ENCODE assay signal across 11 cellular contexts in the genomic region with DNA sequence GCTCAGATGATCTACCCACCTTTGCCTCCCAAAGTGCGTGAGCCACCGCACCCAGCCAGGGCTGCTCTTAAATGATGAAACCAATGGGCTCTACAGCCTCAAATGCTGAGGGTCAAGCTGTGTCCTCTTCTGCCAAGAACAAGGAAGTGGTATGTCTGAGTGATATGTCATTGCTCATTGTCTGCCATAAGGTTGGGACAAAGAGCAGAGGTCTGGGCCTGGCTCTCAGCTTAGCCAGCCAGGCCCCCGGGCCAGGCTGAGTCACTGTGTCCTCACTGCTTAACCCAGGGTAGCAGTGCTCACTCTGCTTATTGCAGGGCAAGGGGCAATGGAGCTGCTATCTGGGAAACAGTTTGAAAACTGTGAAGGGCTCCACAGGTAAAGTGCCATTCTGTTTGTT. TPM values are rescaled to one million over a fixed set of nuclear protein-coding genes. Genes with fewer than 3 reads are reported as not detected.
DNase-seq lines count a peak whose midpoint lies in the region; ATAC-seq, FAIRE-seq and TF ChIP-seq lines count a peak whose summit lies in the region.
"Had no signal": no experiment of that assay in that cellular context is flagged by ENCODE, and none has a peak within 500 bp of the region (broad histone marks: within the 10 kb centered on the region; RNA-seq: fewer than 3 reads in every experiment).

No MANE protein-coding gene starts in this region.

- TF ChIP-seq EP300 in stomach (IDR thresholded peaks at IDR 0.05), result no peak

- H3K9me1 ChIP-seq in keratinocyte (ENCODE audit: control insufficient read depth, extremely low read depth, insufficient read depth, low read length), result no peaks in the 10 kb centered on the region

- H3K79me2 ChIP-seq in keratinocyte (ENCODE audit: control insufficient read depth, insufficient read depth, low read length), result no peaks in the 10 kb centered on the region

- H3K4me1 ChIP-seq in right atrium auricular region (no peaks in the 10 kb centered on the region), keratinocyte (ENCODE audit: control insufficient read depth, extremely low read depth, insufficient read depth, low read length) (peaks cover 50% of the 10 kb centered on the region), stomach (peaks cover 0 to 10% (median 3%) of the 10 kb centered on the region in 4 donors)

- ATAC-seq in left ventricle myocardium superior (peak; percentile 51), GM21576 (IDR thresholded peaks at IDR 0.05; ENCODE audit: unreplicated experiment) (no peak)

- H2AFZ ChIP-seq in keratinocyte (ENCODE audit: control insufficient read depth, low read length), result no peak overlapping the region

- no peaks in the 10 kb centered on the region for H4K20me1 ChIP-seq in keratinocyte (ENCODE audit: control insufficient read depth, extremely low read depth, insufficient read depth, low read length)

- intact Hi-C loops in left ventricle myocardium superior (cut with micrococcal nuclease), result no loop called here
- intact Hi-C loops in stomach (cut with DNase I; ENCODE audit: low total_unique reads), result no loop called here

- CTCF ChIA-PET in RWPE1 (lab: Yijun Ruan, JAX), result interaction anchor here (0.6 to 1.4 kb wide), 5 partner anchors 14 to 1120 kb away, joined by 3 to 6 read pairs (median 3); no protein-coding TSS in a partner anchor

- peak overlapping the region; percentile 25 for H3K9ac ChIP-seq in keratinocyte (ENCODE audit: control insufficient read depth, extremely low read depth, insufficient read depth, low read length)
- H3K9ac ChIP-seq: KMS-11 had no signal

- TF ChIP-seq CTCF in right atrium auricular region (IDR thresholded peaks at IDR 0.05) (no peak), RWPE1 (conservative IDR thresholded peaks at IDR 0.05; ENCODE audit: low read depth) (no peak), keratinocyte (optimal IDR thresholded peaks at IDR 0.05 in 1 of 3, IDR thresholded peaks at IDR 0.05 in 1 of 3, conservative IDR thresholded peaks at IDR 0.05 in 1 of 3; ENCODE audit: extremely low read depth in 1 of 3, insufficient read depth in 2 of 3, low read length in 3 of 3) (no peak), stomach (IDR thresholded peaks at IDR 0.05) (no peak)

- H3K27ac ChIP-seq in right atrium auricular region, result no peak overlapping the region
- H3K27ac ChIP-seq in RWPE1, result peak overlapping the region; percentile 78
- H3K27ac ChIP-seq in keratinocyte (ENCODE audit: control insufficient read depth, insufficient read depth, low read length), result peak overlapping the region; percentile 86
- no peak overlapping the region for H3K27ac ChIP-seq in stomach
- H3K27ac ChIP-seq: KMS-11 had no signal

- DNase-seq in left ventricle myocardium superior (no peak), right atrium auricular region (ENCODE audit: low spot score) (no peak), RWPE1 (ENCODE audit: low spot score) (peak; percentile 68), keratinocyte (ENCODE audit: low read depth, low spot score) (no peak), cerebellar cortex (ENCODE audit: low spot score) (no peak), stomach (no peak)
- no peak for DNase-seq in activated CD4-positive, alpha-beta T cell treated with anti-CD3 and anti-CD28 coated beads, Interleukin-2, amount 50 U/mL, for 4 hours
- DNase-seq: SW 1271 had no signal

- no peak for TF ChIP-seq POLR2A in stomach (IDR thresholded peaks at IDR 0.05)

- H3K9me3 ChIP-seq in right atrium auricular region (no peaks in the 10 kb centered on the region), keratinocyte (ENCODE audit: control insufficient read depth, low read depth, low read length) (no peaks in the 10 kb centered on the region), stomach (no peaks in the 10 kb centered on the region)

- no peak for FAIRE-seq in keratinocyte (lab: Jason Lieb, UNC)
- FAIRE-seq: endothelial cell of umbilical vein had no signal

- POLR2A ChIA-PET in RWPE1 (lab: Yijun Ruan, JAX; ENCODE audit: low non-redundant PET), result interaction anchor here (0.6 kb wide), 1 partner anchor 217 kb away, joined by 4 read pairs; no protein-coding TSS in a partner anchor

- H3K4me3 ChIP-seq in right atrium auricular region (no peak overlapping the region), keratinocyte (ENCODE audit: control insufficient read depth in 2 of 3, extremely low read depth in 1 of 3, insufficient read depth in 2 of 3, low read depth in 1 of 3, low read length in 3 of 3) (no peak overlapping the region), stomach (no peak overlapping the region)

- H3K27me3 ChIP-seq in right atrium auricular region (no peaks in the 10 kb centered on the region), keratinocyte (ENCODE audit: control insufficient read depth, extremely low read depth, insufficient read depth, low read length) (no peaks in the 10 kb centered on the region), stomach (no peaks in the 10 kb centered on the region)

- H3K36me3 ChIP-seq in right atrium auricular region, result no peaks in the 10 kb centered on the region
- no peaks in the 10 kb centered on the region for H3K36me3 ChIP-seq in keratinocyte (ENCODE audit: control insufficient read depth in 2 of 2, extremely low read depth in 1 of 2, insufficient read depth in 2 of 2, low read length in 2 of 2)
- no peaks in the 10 kb centered on the region for H3K36me3 ChIP-seq in stomach

- 70 to 80% (median 78%) methylated on average over 3 of the region's 3 CpGs for WGBS in stomach, 5 donors

- dilution Hi-C loops in keratinocyte (cut with MboI; ENCODE audit: extremely low pct_ligation_motif_present, low sequenced_read_pairs), result no loop called here

- peak overlapping the region; percentile 46 for H3K4me2 ChIP-seq in keratinocyte (ENCODE audit: control insufficient read depth, extremely low read depth, insufficient read depth, low read depth, low read length)
- H3K4me2 ChIP-seq: KMS-11 had no signal

RNA-seq across cellular contexts. Expression of a gene that starts 8.3 kb away (rescaled TPM):
- total RNA-seq in left ventricle myocardium superior (43.8 TPM), right atrium auricular region (10 to 100 TPM; 31.4 to 37.2 TPM), stomach (10 to 100 TPM; 33.8 to 80.0 (median 44.3) TPM)
- polyA plus RNA-seq in keratinocyte (58.5 to 61.4 TPM (median 60.3 TPM) in 3 replicates), stomach (10 to 100 TPM; 40.2 to 60.3 (median 57.0) TPM)
- 143 TPM for polyA plus RNA-seq in keratinocyte (2011; ENCODE audit: low read depth)
- 29.1 and 35.4 TPM in 2 replicates for polyA plus RNA-seq in keratinocyte (2011; cell fraction: cytosol; rRNA removed)
- 122 and 140 TPM in 2 replicates for polyA plus RNA-seq in keratinocyte (2011; cell fraction: nucleus; rRNA removed)
- 37.3 and 92.4 TPM in 2 replicates for polyA plus RNA-seq in keratinocyte (2012; ENCODE audit: low replicate concordance)
- polyA minus RNA-seq in keratinocyte, result 46.3 to 57.2 TPM (median 49.1 TPM) in 3 replicates
- 34.7 TPM for polyA minus RNA-seq in keratinocyte (2011; cell fraction: cytosol; rRNA and poly(A)+ RNA removed)
- 70.5 and 112 TPM in 2 replicates for polyA minus RNA-seq in keratinocyte (2011; cell fraction: nucleus; rRNA and poly(A)+ RNA removed)

Comparison
In these comparisons a context has a peak if more than half of its experiments do, and no peak if none do; other contexts are left out.
1. H3K27ac ChIP-seq: peak in RWPE1 (single experiment) and keratinocyte (single experiment); none in right atrium auricular region (0 of 2) and stomach (0 of 5).